Comparison of ENCODE assay signal across 8 cellular contexts in the genomic region with DNA sequence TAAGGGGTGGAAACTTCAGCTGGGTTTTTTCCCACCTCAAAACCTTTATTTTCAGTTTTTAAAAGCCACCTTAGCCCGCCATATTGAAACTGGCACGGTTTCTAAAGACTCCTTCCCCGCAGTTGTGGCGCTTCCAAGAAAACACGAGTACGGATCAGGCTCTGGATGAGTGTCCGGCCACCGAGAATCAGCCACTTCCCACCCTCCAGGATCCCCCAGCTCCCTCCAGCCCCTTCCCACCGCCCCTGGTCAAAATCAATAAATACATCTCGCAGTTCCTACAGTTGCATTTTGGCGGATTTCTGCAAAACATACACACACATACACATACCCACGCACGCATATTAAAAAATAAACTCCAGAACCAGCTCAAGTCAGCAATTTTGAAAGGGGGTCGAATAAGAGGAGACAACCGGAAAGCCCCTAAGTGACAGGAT. TPM values are rescaled to one million over a fixed set of nuclear protein-coding genes. Genes with fewer than 3 reads are reported as not detected.
DNase-seq lines count a peak whose midpoint lies in the region; ATAC-seq, FAIRE-seq and TF ChIP-seq lines count a peak whose summit lies in the region.

No MANE protein-coding gene starts in this region.

- WGBS in pancreas, 2 donors: 0 to 1% methylated on average over 15 of the region's 15 CpGs

- peaks cover 78% of the 10 kb centered on the region for H3K4me1 ChIP-seq in left ventricle myocardium inferior
- H3K4me1 ChIP-seq in pancreas: peaks cover 0 to 6% (median 4%) of the 10 kb centered on the region in 3 donors

- peak overlapping the region; percentile 95 for H3K4me3 Mint-ChIP-seq in activated CD4-positive, alpha-beta T cell treated with anti-CD3 and anti-CD28 coated beads, Interleukin-2, amount 10 ng/mL, durations not matched to agents 24 days and 14 days

- H3K36me3 Mint-ChIP-seq in activated CD4-positive, alpha-beta T cell treated with anti-CD3 and anti-CD28 coated beads, Interleukin-2, amount 10 ng/mL, durations not matched to agents 24 days and 14 days (ENCODE audit: low read depth): peaks cover 15% of the 10 kb centered on the region

- peaks cover 36% of the 10 kb centered on the region for H3K4me1 Mint-ChIP-seq in activated CD4-positive, alpha-beta T cell treated with anti-CD3 and anti-CD28 coated beads, Interleukin-2, amount 10 ng/mL, durations not matched to agents 24 days and 14 days

- no peak for TF ChIP-seq CTCF in left ventricle myocardium inferior (IDR thresholded peaks at IDR 0.05; ENCODE audit: borderline replicate concordance)
- no peak for TF ChIP-seq CTCF in epithelial cell of proximal tubule (conservative IDR thresholded peaks at IDR 0.05; ENCODE audit: low read depth, low read length)
- no peak for TF ChIP-seq CTCF in pancreas (IDR thresholded peaks at IDR 0.05)

- H3K27me3 ChIP-seq in left ventricle myocardium inferior (ENCODE audit: low read depth) (no peaks in the 10 kb centered on the region), pancreas (peaks cover 0 to 14% (median 8%) of the 10 kb centered on the region in 4 donors)

- no peaks in the 10 kb centered on the region for H3K9me3 Mint-ChIP-seq in activated CD4-positive, alpha-beta T cell treated with anti-CD3 and anti-CD28 coated beads, Interleukin-2, amount 10 ng/mL, durations not matched to agents 24 days and 14 days

- no peak for ATAC-seq in left cardiac atrium
- ATAC-seq in pancreas: no peak
- ATAC-seq in GM21825 (IDR thresholded peaks at IDR 0.05; ENCODE audit: unreplicated experiment): no peak
- ATAC-seq in HG02642 (IDR thresholded peaks at IDR 0.05; ENCODE audit: poor library complexity, unreplicated experiment): no peak

- peaks cover 23% of the 10 kb centered on the region for H3K27me3 Mint-ChIP-seq in activated CD4-positive, alpha-beta T cell treated with anti-CD3 and anti-CD28 coated beads, Interleukin-2, amount 10 ng/mL, durations not matched to agents 24 days and 14 days

- DNase-seq in left ventricle myocardium inferior: no peak
- DNase-seq in left cardiac atrium: no peak
- DNase-seq in activated CD4-positive, alpha-beta T cell treated with anti-CD3 and anti-CD28 coated beads, Interleukin-2, amount 10 ng/mL, durations not matched to agents 24 days and 14 days: peak; percentile 80
- peak; percentile 10 for DNase-seq in epithelial cell of proximal tubule (ENCODE audit: low read depth)
- no peak for DNase-seq in pancreas
- DNase-seq in NCI-H2107 (lab: John Stamatoyannopoulos, UW): no peak

- FAIRE-seq in pancreas (lab: Jason Lieb, UNC): no peak

- peak overlapping the region; percentile 92 for H3K4me3 ChIP-seq in left ventricle myocardium inferior
- H3K4me3 ChIP-seq in epithelial cell of proximal tubule (ENCODE audit: low read depth, low read length): peak overlapping the region; percentile 63
- H3K4me3 ChIP-seq in pancreas: peak overlapping the region; percentile 35 to 74 (median 58)

- H3K9me3 ChIP-seq in left ventricle myocardium inferior (replicated peaks) (no peaks in the 10 kb centered on the region), pancreas (no peaks in the 10 kb centered on the region)

- H3K27ac ChIP-seq in left ventricle myocardium inferior (replicated peaks) (peak overlapping the region; percentile 87), pancreas (peak overlapping the region in 1 of 4 donors; percentile 65)

- H3K36me3 ChIP-seq in left ventricle myocardium inferior (no peaks in the 10 kb centered on the region), pancreas (no peaks in the 10 kb centered on the region)

- intact Hi-C loops in left ventricle myocardium inferior (cut with micrococcal nuclease): loop anchor here (5.0 to 10.0 kb wide), 3 partner anchors 147 to 745 kb away; no protein-coding TSS in a partner anchor
- intact Hi-C loops in left cardiac atrium (cut with DNase I): loop anchor here (2.0 to 10.0 kb wide), 6 partner anchors 75 to 735 kb away; no protein-coding TSS in a partner anchor
- intact Hi-C loops in activated CD4-positive, alpha-beta T cell treated with anti-CD3 and anti-CD28 coated beads, Interleukin-2, amount 10 ng/mL, durations not matched to agents 24 days and 14 days (cut with micrococcal nuclease): loop anchor here (1.0 to 10.0 kb wide), 10 partner anchors 75 to 985 kb away; no protein-coding TSS in a partner anchor
- intact Hi-C loops in pancreas (cut with DNase I): loop anchor here in 2 of 3 donors (10.0 kb wide), 3 partner anchors 145 to 745 kb away; no protein-coding TSS in a partner anchor

- H3K27ac Mint-ChIP-seq in activated CD4-positive, alpha-beta T cell treated with anti-CD3 and anti-CD28 coated beads, Interleukin-2, amount 10 ng/mL, durations not matched to agents 24 days and 14 days: peak overlapping the region; percentile 97

RNA-seq across cellular contexts. Expression of a gene that starts 1.1 kb away (rescaled TPM):
- 11.0 TPM for total RNA-seq in left ventricle myocardium inferior
- total RNA-seq in left cardiac atrium: 10 to 100 TPM in 1 of 2 donors, 1 to 10 TPM in 1; 9.9 to 11.4 TPM
- total RNA-seq in activated CD4-positive, alpha-beta T cell treated with anti-CD3 and anti-CD28 coated beads, Interleukin-2, amount 10 ng/mL, durations not matched to agents 24 days and 14 days: 24.9 TPM in 2 replicates
- 1.2 and 2.4 TPM in 2 replicates for total RNA-seq in epithelial cell of proximal tubule
- 1 to 10 TPM in 4 of 6 donors, under 1 TPM in 2; 0.79 to 9.4 (median 2.5) TPM for total RNA-seq in pancreas
- polyA plus RNA-seq in pancreas: 1 to 10 TPM in 1 of 2 donors, under 1 TPM in 1; 0.65 to 1.3 TPM

Comparison
In these comparisons a context has a peak if more than half of its experiments do, and no peak if none do; other contexts are left out.
1. DNase-seq: peak in activated CD4-positive, alpha-beta T cell treated with anti-CD3 and anti-CD28 coated beads, Interleukin-2, amount 10 ng/mL, durations not matched to agents 24 days and 14 days (single experiment) and epithelial cell of proximal tubule (single experiment); none in left ventricle myocardium inferior (single experiment), left cardiac atrium (single experiment), pancreas (0 of 6) and NCI-H2107 (single experiment).
2. Peak in every context shown above with its lines, with median percentiles within 50 percentile points of each other: H3K4me3 ChIP-seq.